Comparison of ENCODE assay signal across 9 cellular contexts in the genomic region with DNA sequence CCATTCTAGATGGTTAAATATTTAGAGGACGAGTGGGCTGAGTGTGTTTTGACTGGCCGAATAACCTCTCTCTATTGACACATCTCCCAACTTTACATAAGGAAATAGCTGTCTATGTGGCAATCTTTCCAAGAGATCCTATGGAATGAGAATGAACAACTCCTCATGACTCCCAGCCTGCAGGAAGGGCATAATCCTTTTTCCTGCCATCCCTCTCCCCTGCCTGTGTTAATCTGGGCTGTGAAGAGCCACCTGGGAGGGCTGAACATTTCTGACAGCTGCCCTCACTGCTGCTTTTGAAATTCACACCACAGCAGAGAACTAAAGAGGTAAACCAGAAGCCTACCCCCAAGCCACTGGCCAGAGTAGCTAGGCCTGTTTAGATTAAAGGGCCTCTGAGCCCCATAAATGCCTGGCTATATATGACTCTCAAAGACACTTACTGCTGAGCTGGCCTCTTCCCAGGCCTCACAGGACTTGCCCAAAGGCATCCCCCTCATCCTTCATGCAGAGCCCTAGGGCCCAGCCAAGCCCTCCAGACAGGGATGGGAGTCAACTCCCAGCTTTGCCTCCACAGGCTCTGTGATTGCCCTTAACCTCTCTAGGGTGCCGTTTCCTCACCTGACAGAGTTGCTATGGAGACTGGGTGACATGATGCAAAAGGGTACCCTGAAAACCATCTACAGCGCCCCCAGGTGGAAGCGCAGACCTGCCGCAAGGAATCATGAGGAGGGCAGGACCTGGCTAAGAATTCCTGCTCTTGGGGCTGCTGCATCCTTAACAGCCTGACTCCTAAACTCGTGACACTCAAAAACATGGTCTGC. TPM values are rescaled to one million over a fixed set of nuclear protein-coding genes. Genes with fewer than 3 reads are reported as not detected.
DNase-seq lines count a peak whose midpoint lies in the region; ATAC-seq and TF ChIP-seq lines count a peak whose summit lies in the region.
"Had no signal": no experiment of that assay in that cellular context is flagged by ENCODE, and none has a peak within 500 bp of the region (broad histone marks: within the 10 kb centered on the region; RNA-seq: fewer than 3 reads in every experiment).

No MANE protein-coding gene starts in this region.

- no peaks in the 10 kb centered on the region for H3K27me3 ChIP-seq in trophoblast cell (ENCODE audit: insufficient read depth, low read length)

- POLR2A ChIA-PET in activated CD4-positive, alpha-beta T cell treated with anti-CD3 and anti-CD28 coated beads, Interleukin-2, amount 10 ng/mL, durations not matched to agents 7 days and 5 days (lab: Charles Lee): no interaction called here

- CTCF ChIA-PET in activated CD4-positive, alpha-beta T cell treated with anti-CD3 and anti-CD28 coated beads, Interleukin-2, amount 10 ng/mL, durations not matched to agents 7 days and 5 days (lab: Charles Lee): interaction anchor here (1.0 to 1.3 kb wide), 2 partner anchors 15 to 70 kb away, joined by 3 to 4 read pairs; no protein-coding TSS in a partner anchor

- H2BK120ac ChIP-seq in trophoblast cell (ENCODE audit: insufficient read depth, low read length, poor library complexity): no peak overlapping the region

- no peak overlapping the region for H3K27ac Mint-ChIP-seq in activated CD4-positive, alpha-beta T cell treated with anti-CD3 and anti-CD28 coated beads, Interleukin-2, amount 10 ng/mL, durations not matched to agents 7 days and 5 days
- peak overlapping the region; percentile 42 for H3K27ac Mint-ChIP-seq in endothelial cell (ENCODE audit: unreplicated experiment)
- H3K27ac Mint-ChIP-seq in natural killer cell treated with Interleukin-12 subunit alpha and Interleukin-12 subunit beta and Interleukin-15 and Interleukin-18, amount 100 ng/mL, for 72 hours: no peak overlapping the region

- H2BK5ac ChIP-seq in trophoblast cell (ENCODE audit: low read depth, low read length, poor library complexity): no peak overlapping the region

- peaks cover 10 to 19% of the 10 kb centered on the region in 2 experiments for H3K36me3 ChIP-seq in trophoblast cell (ENCODE audit: control insufficient read depth in 1 of 2, insufficient read depth in 2 of 2, low read length in 2 of 2)

- H3K23ac ChIP-seq in trophoblast cell (ENCODE audit: low read length): no peak overlapping the region

- H3K4me3 ChIP-seq in trophoblast cell (ENCODE audit: low read depth, low read length): no peak overlapping the region

- TF ChIP-seq CTCF in LNCAP (IDR thresholded peaks at IDR 0.05) (0 out of 2 replicates have a peak, but pooled peaks have one; percentile 14), endothelial cell (IDR thresholded peaks at IDR 0.05; ENCODE audit: unreplicated experiment) (peak; percentile 42)

- H3K9me3 Mint-ChIP-seq in activated CD4-positive, alpha-beta T cell treated with anti-CD3 and anti-CD28 coated beads, Interleukin-2, amount 10 ng/mL, durations not matched to agents 7 days and 5 days: no peaks in the 10 kb centered on the region
- no peaks in the 10 kb centered on the region for H3K9me3 Mint-ChIP-seq in endothelial cell (ENCODE audit: unreplicated experiment)
- H3K9me3 Mint-ChIP-seq in natural killer cell treated with Interleukin-12 subunit alpha and Interleukin-12 subunit beta and Interleukin-15 and Interleukin-18, amount 100 ng/mL, for 72 hours: no peaks in the 10 kb centered on the region

- peaks cover 2 to 3% of the 10 kb centered on the region in 2 experiments for H3K4me1 ChIP-seq in trophoblast cell (ENCODE audit: control insufficient read depth in 1 of 2, insufficient read depth in 2 of 2, low read length in 2 of 2)

- H3K9ac ChIP-seq in trophoblast cell (ENCODE audit: low read length): no peak overlapping the region

- no peaks in the 10 kb centered on the region for H3K79me2 ChIP-seq in trophoblast cell (ENCODE audit: control insufficient read depth, insufficient read depth, low read length, poor library complexity)

- H4K12ac ChIP-seq in trophoblast cell (ENCODE audit: low read depth, low read length): no peak overlapping the region

- H2BK12ac ChIP-seq in trophoblast cell (ENCODE audit: low read length): no peak overlapping the region

- no peak overlapping the region for H3K27ac ChIP-seq in trophoblast cell (ENCODE audit: low read depth, low read length)

- WGBS in trophoblast cell (ENCODE audit: extremely low coverage, insufficient coverage, insufficient read length): no CpG with 5 or more reads among the region's 7 CpGs

- no peak overlapping the region for H2AK5ac ChIP-seq in trophoblast cell (ENCODE audit: low read length)

- H2AFZ ChIP-seq in trophoblast cell (ENCODE audit: insufficient read depth, low read length, poor library complexity): no peak overlapping the region

- H3K14ac ChIP-seq in trophoblast cell (ENCODE audit: low read length): no peak overlapping the region

- H3K27me3 Mint-ChIP-seq in activated CD4-positive, alpha-beta T cell treated with anti-CD3 and anti-CD28 coated beads, Interleukin-2, amount 10 ng/mL, durations not matched to agents 7 days and 5 days: no peaks in the 10 kb centered on the region
- no peaks in the 10 kb centered on the region for H3K27me3 Mint-ChIP-seq in endothelial cell (ENCODE audit: unreplicated experiment)
- H3K27me3 Mint-ChIP-seq in natural killer cell treated with Interleukin-12 subunit alpha and Interleukin-12 subunit beta and Interleukin-15 and Interleukin-18, amount 100 ng/mL, for 72 hours: peaks cover 0 to 5% of the 10 kb centered on the region in 2 donors

- no peak overlapping the region for H3K4ac ChIP-seq in trophoblast cell (ENCODE audit: low read depth, low read length)

- H3K4me2 ChIP-seq in trophoblast cell (ENCODE audit: low read length): no peak overlapping the region

- H4K8ac ChIP-seq in trophoblast cell (ENCODE audit: low read depth, low read length): no peak overlapping the region

- peaks cover 19% of the 10 kb centered on the region for H3K36me3 Mint-ChIP-seq in activated CD4-positive, alpha-beta T cell treated with anti-CD3 and anti-CD28 coated beads, Interleukin-2, amount 10 ng/mL, durations not matched to agents 7 days and 5 days (ENCODE audit: low read depth)
- peaks cover 16% of the 10 kb centered on the region for H3K36me3 Mint-ChIP-seq in endothelial cell (ENCODE audit: low read depth, unreplicated experiment)
- H3K36me3 Mint-ChIP-seq in natural killer cell treated with Interleukin-12 subunit alpha and Interleukin-12 subunit beta and Interleukin-15 and Interleukin-18, amount 100 ng/mL, for 72 hours: peaks cover 11% of the 10 kb centered on the region

- H4K91ac ChIP-seq in trophoblast cell (ENCODE audit: low read depth, low read length): no peak overlapping the region

- DNase-seq in activated CD4-positive, alpha-beta T cell treated with anti-CD3 and anti-CD28 coated beads, Interleukin-2, amount 10 ng/mL, durations not matched to agents 7 days and 5 days: peak; percentile 27
- DNase-seq in activated CD4-positive, alpha-beta T cell treated with anti-CD3 and anti-CD28 coated beads for 4 hours: no peak
- DNase-seq in endothelial cell (ENCODE audit: low spot score): peak; percentile 50
- DNase-seq in trophoblast cell: peak; percentile 61 to 80
- DNase-seq in natural killer cell treated with Interleukin-12 subunit alpha and Interleukin-12 subunit beta and Interleukin-15 and Interleukin-18, amount 100 ng/mL, for 72 hours (ENCODE audit: low spot score): no peak
- DNase-seq: occipital lobe had no signal

- H3K4me1 Mint-ChIP-seq in activated CD4-positive, alpha-beta T cell treated with anti-CD3 and anti-CD28 coated beads, Interleukin-2, amount 10 ng/mL, durations not matched to agents 7 days and 5 days: peaks cover 23% of the 10 kb centered on the region
- peaks cover 30% of the 10 kb centered on the region for H3K4me1 Mint-ChIP-seq in endothelial cell (ENCODE audit: unreplicated experiment)
- H3K4me1 Mint-ChIP-seq in natural killer cell treated with Interleukin-12 subunit alpha and Interleukin-12 subunit beta and Interleukin-15 and Interleukin-18, amount 100 ng/mL, for 72 hours (ENCODE audit: low read depth in 2 of 2): no peaks in the 10 kb centered on the region

- no peaks in the 10 kb centered on the region for H3K79me1 ChIP-seq in trophoblast cell (ENCODE audit: low read length)

- no peak overlapping the region for H3K18ac ChIP-seq in trophoblast cell (ENCODE audit: low read length)

- ATAC-seq in GM19324 (IDR thresholded peaks at IDR 0.05; ENCODE audit: low FRiP score, unreplicated experiment): no peak
- no peak for ATAC-seq in natural killer cell treated with Interleukin-12 subunit alpha and Interleukin-12 subunit beta and Interleukin-15 and Interleukin-18, amount 100 ng/mL, for 72 hours
- no peak for ATAC-seq in GM21526 (IDR thresholded peaks at IDR 0.05; ENCODE audit: low FRiP score, unreplicated experiment)

- no peaks in the 10 kb centered on the region for H3K9me3 ChIP-seq in trophoblast cell (ENCODE audit: insufficient read depth, low read depth, low read length)

- no peak overlapping the region for H3K4me3 Mint-ChIP-seq in activated CD4-positive, alpha-beta T cell treated with anti-CD3 and anti-CD28 coated beads, Interleukin-2, amount 10 ng/mL, durations not matched to agents 7 days and 5 days
- no peak overlapping the region for H3K4me3 Mint-ChIP-seq in endothelial cell (ENCODE audit: unreplicated experiment)
- no peak overlapping the region for H3K4me3 Mint-ChIP-seq in natural killer cell treated with Interleukin-12 subunit alpha and Interleukin-12 subunit beta and Interleukin-15 and Interleukin-18, amount 100 ng/mL, for 72 hours

RNA-seq across cellular contexts. Expression of a gene that starts 42.0 kb away (rescaled TPM):
- total RNA-seq in activated CD4-positive, alpha-beta T cell treated with anti-CD3 and anti-CD28 coated beads, Interleukin-2, amount 10 ng/mL, durations not matched to agents 7 days and 5 days: 10 to 100 TPM; 64.4 to 65.3 TPM
- total RNA-seq in endothelial cell (ENCODE audit: unreplicated experiment): 23.5 TPM
- polyA plus RNA-seq in trophoblast cell (2013): 4.2 and 4.4 TPM in 2 replicates
- total RNA-seq in natural killer cell treated with Interleukin-12 subunit alpha and Interleukin-12 subunit beta and Interleukin-15 and Interleukin-18, amount 100 ng/mL, for 72 hours: 1 to 10 TPM; 2.4 to 4.1 TPM

Comparison
In these comparisons a context has a peak if more than half of its experiments do, and no peak if none do; other contexts are left out.
1. DNase-seq: peak in activated CD4-positive, alpha-beta T cell treated with anti-CD3 and anti-CD28 coated beads, Interleukin-2, amount 10 ng/mL, durations not matched to agents 7 days and 5 days (single experiment), endothelial cell (single experiment) and trophoblast cell (2 of 2); none in activated CD4-positive, alpha-beta T cell treated with anti-CD3 and anti-CD28 coated beads for 4 hours (0 of 2) and natural killer cell treated with Interleukin-12 subunit alpha and Interleukin-12 subunit beta and Interleukin-15 and Interleukin-18, amount 100 ng/mL, for 72 hours (single experiment).